In the genomic region with DNA sequence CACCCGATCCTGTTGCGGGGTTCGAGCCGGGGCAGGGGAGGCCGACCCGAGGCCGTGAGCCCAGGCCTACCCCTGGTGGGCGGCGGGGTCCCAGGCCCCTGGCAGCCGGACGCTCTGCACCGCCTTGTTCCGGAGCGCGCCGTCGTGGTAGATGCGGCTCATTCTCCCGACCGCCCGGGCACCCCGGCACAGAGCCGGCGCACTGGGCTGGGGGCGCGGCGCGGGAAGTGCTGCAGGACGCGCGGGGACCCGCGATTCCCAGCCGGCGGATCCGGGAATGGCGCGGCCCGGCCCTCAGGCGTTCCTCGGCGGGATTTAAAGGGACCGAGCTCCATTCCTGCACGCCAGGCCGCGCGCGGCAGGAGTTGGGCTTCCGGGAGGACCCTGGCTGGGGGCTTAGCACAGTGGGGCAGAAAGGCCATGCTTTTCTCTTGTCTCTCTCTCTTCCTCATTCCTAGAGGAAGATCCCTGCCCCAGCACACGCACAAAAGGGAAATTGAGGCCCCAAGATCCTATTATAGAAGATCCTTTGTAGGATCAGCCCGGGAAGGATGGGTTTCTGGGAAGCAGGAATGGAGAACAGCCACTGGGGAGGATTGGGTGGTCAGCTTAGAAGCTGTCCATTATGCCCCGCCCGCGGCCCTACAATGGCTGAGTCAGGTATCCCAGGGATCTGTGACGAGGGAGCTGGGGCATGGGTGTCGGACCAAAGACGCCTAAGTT, we compare ENCODE assay signal across 1 cellular context.
TF ChIP-seq lines count a peak whose summit lies in the region.

ARPIN (minus strand) TSS at position 279 of the 723 bp plus-strand sequence; CDS start at position 162, 117 bp downstream.

TF ChIP-seq in HepG2, 621 proteins besides CTCF, POLR2A, EP300 and RAD21 (continued from another document):
- 0 out of 2 replicates have a peak, but pooled peaks have one; percentile 75 for TF ChIP-seq ZNF446 (CRISPR knock-in tag; IDR thresholded peaks at IDR 0.05)
- no peak for TF ChIP-seq RARA (CRISPR knock-in tag; IDR thresholded peaks at IDR 0.05)
- no peak; the same call in 1 of the 2 replicates for TF ChIP-seq ZNF616 (CRISPR knock-in tag; IDR thresholded peaks at IDR 0.05; ENCODE audit: low read depth)
- no peak for TF ChIP-seq RAD51 (IDR thresholded peaks at IDR 0.05; ENCODE audit: borderline replicate concordance)
- TF ChIP-seq, protein P1, sequence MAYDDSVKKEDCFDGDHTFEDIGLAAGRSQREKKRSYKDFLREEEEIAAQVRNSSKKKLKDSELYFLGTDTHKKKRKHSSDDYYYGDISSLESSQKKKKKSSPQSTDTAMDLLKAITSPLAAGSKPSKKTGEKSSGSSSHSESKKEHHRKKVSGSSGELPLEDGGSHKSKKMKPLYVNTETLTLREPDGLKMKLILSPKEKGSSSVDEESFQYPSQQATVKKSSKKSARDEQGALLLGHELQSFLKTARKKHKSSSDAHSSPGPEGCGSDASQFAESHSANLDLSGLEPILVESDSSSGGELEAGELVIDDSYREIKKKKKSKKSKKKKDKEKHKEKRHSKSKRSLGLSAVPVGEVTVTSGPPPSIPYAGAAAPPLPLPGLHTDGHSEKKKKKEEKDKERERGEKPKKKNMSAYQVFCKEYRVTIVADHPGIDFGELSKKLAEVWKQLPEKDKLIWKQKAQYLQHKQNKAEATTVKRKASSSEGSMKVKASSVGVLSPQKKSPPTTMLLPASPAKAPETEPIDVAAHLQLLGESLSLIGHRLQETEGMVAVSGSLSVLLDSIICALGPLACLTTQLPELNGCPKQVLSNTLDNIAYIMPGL (CRISPR knock-in tag; IDR thresholded peaks at IDR 0.05; ENCODE audit: borderline replicate concordance in 1 of 2, low read depth in 1 of 2), result peak in 1 of 2 experiments; percentile 19; a peak in 2 of 4 replicates
- no peak for TF ChIP-seq ZNF598 (CRISPR knock-in tag; IDR thresholded peaks at IDR 0.05; ENCODE audit: borderline replicate concordance)
- peak; percentile 76 for TF ChIP-seq YEATS4 (CRISPR knock-in tag; IDR thresholded peaks at IDR 0.05; ENCODE audit: borderline replicate concordance)
- TF ChIP-seq ZNF563 (CRISPR knock-in tag; IDR thresholded peaks at IDR 0.05), result peak; percentile 73
- TF ChIP-seq ARID2 (CRISPR knock-in tag; IDR thresholded peaks at IDR 0.05; ENCODE audit: borderline replicate concordance), result 0 out of 2 replicates have a peak, but pooled peaks have one; percentile 2
- TF ChIP-seq E2F5 (CRISPR knock-in tag; conservative IDR thresholded peaks at IDR 0.05), result no peak; the same call in 1 of the 2 replicates
- TF ChIP-seq POLR2AphosphoS5 (IDR thresholded peaks at IDR 0.05; ENCODE audit: low read depth, low read length), result no peak
- TF ChIP-seq NR2C2 (CRISPR knock-in tag; IDR thresholded peaks at IDR 0.05; ENCODE audit: borderline replicate concordance), result no peak
- TF ChIP-seq BRCA1 (CRISPR knock-in tag; IDR thresholded peaks at IDR 0.05), result no peak
- TF ChIP-seq, protein P2, sequence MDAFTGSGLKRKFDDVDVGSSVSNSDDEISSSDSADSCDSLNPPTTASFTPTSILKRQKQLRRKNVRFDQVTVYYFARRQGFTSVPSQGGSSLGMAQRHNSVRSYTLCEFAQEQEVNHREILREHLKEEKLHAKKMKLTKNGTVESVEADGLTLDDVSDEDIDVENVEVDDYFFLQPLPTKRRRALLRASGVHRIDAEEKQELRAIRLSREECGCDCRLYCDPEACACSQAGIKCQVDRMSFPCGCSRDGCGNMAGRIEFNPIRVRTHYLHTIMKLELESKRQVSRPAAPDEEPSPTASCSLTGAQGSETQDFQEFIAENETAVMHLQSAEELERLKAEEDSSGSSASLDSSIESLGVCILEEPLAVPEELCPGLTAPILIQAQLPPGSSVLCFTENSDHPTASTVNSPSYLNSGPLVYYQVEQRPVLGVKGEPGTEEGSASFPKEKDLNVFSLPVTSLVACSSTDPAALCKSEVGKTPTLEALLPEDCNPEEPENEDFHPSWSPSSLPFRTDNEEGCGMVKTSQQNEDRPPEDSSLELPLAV (CRISPR knock-in tag; conservative IDR thresholded peaks at IDR 0.05; ENCODE audit: low read depth), result no peak
- TF ChIP-seq MIXL1 (CRISPR knock-in tag; IDR thresholded peaks at IDR 0.05), result no peak
